Comparison of ENCODE assay signal across 23 cellular contexts in the genomic region with DNA sequence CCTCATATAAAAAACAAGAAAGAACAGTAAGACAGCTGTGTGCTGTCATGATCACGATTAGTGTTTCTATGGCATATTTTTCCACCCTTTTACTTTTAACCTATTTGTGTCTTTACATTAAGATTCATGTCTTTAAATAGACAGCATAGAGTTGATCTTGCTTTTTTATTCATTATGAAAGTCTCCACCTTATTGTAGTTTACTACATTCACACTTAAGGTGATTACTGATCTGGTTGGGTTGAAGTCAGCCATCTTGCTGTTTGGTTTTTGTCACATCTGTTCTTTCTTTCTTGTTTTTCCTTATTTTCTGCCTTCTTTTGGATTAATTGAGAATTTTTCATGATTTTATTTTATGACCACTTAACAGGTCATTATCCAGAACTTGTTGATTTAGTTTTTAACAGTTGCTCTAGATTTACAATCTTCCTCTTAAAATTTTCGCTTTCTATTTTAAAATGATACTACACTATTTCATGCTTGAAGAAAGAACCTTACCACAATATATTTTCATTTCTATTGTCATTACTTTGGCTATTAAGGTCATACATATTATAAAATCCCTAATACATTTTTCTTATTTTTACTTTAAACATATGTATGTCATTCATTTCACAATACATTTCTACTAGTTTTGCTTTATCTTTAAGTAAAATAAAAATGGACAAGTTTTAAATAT.
DNase-seq lines count a peak whose midpoint lies in the region; ATAC-seq and FAIRE-seq lines count a peak whose summit lies in the region.
"Had no signal": no experiment of that assay in that cellular context is flagged by ENCODE, and none has a peak within 500 bp of the region (broad histone marks: within the 10 kb centered on the region; RNA-seq: fewer than 3 reads in every experiment).

No MANE protein-coding gene starts in this region.

- H3K9me3 Mint-ChIP-seq in activated naive CD4-positive, alpha-beta T cell treated with anti-CD3 and anti-CD28 coated beads for 36 hours = peaks cover 4% of the 10 kb centered on the region
- peaks cover 13 to 24% of the 10 kb centered on the region in 2 donors for H3K9me3 Mint-ChIP-seq in activated naive CD4-positive, alpha-beta T cell treated with anti-CD3 and anti-CD28 coated beads, Interleukin-2, amount 50 U/mL, for 72 hours

- H3K27ac Mint-ChIP-seq in activated naive CD4-positive, alpha-beta T cell treated with anti-CD3 and anti-CD28 coated beads for 36 hours = peak overlapping the region; percentile 43
- H3K27ac Mint-ChIP-seq in activated naive CD4-positive, alpha-beta T cell treated with anti-CD3 and anti-CD28 coated beads, Interleukin-2, amount 50 U/mL, for 72 hours = no peak overlapping the region
- H3K27ac Mint-ChIP-seq in T-helper 17 cell = no peak overlapping the region
- H3K27ac Mint-ChIP-seq: CD4-positive, alpha-beta T cell; H9 had no signal

- H3K79me2 ChIP-seq in Karpas-422 (ENCODE audit: low read length) = no peaks in the 10 kb centered on the region

- intact Hi-C loops in activated naive CD4-positive, alpha-beta T cell treated with anti-CD3 and anti-CD28 coated beads for 36 hours (cut with micrococcal nuclease) = no loop called here

- H3K4me3 Mint-ChIP-seq in activated naive CD4-positive, alpha-beta T cell treated with anti-CD3 and anti-CD28 coated beads for 36 hours = no peak overlapping the region
- H3K4me3 Mint-ChIP-seq in T-helper 17 cell = no peak overlapping the region
- H3K4me3 Mint-ChIP-seq: CD4-positive, alpha-beta T cell; H9 had no signal

- ATAC-seq in activated naive CD4-positive, alpha-beta T cell treated with anti-CD3 and anti-CD28 coated beads, Interleukin-2, amount 50 U/mL, for 72 hours = no peak
- ATAC-seq in HG03432 (IDR thresholded peaks at IDR 0.05; ENCODE audit: unreplicated experiment) (peak; percentile 51), HG03354 (IDR thresholded peaks at IDR 0.05; ENCODE audit: poor library complexity, severe bottlenecking, unreplicated experiment) (no peak), HG03280 (IDR thresholded peaks at IDR 0.05; ENCODE audit: unreplicated experiment) (no peak), T-helper 17 cell (no peak)
- ATAC-seq: A549, K562 had no signal

- CTCF ChIA-PET in activated naive CD4-positive, alpha-beta T cell treated with anti-CD3 and anti-CD28 coated beads for 36 hours (lab: Charles Lee) = no interaction called here

- H3K27ac ChIP-seq in Karpas-422 (ENCODE audit: low read length) = no peak overlapping the region
- H3K27ac ChIP-seq: 22Rv1, A549, C4-2B, HL-60 had no signal

- no peak overlapping the region for H2AFZ ChIP-seq in Karpas-422 (ENCODE audit: low read length)

- no peaks in the 10 kb centered on the region for H3K9me3 ChIP-seq in Karpas-422 (ENCODE audit: low read length)
- H3K9me3 ChIP-seq in T-helper 17 cell (ENCODE audit: control insufficient read depth, low read length, poor library complexity, severe bottlenecking) = no peaks in the 10 kb centered on the region
- H3K9me3 ChIP-seq: A549, Caco-2 had no signal

- no peaks in the 10 kb centered on the region for H3K4me1 ChIP-seq in Karpas-422 (ENCODE audit: low read length)
- H3K4me1 ChIP-seq: A549, Caco-2 had no signal

- DNase-seq in activated naive CD4-positive, alpha-beta T cell treated with anti-CD3 and anti-CD28 coated beads for 36 hours = no peak
- no peak for DNase-seq in activated naive CD4-positive, alpha-beta T cell treated with anti-CD3 and anti-CD28 coated beads, Interleukin-2, amount 50 U/mL, for 72 hours (ENCODE audit: low spot score in 2 of 2)
- DNase-seq in Karpas-422 (no peak), T-helper 17 cell (no peak)
- DNase-seq: AML-193; Caco-2; CD4-positive, alpha-beta T cell; H9; IMR-90 had no signal

- no peak overlapping the region for H3K9ac ChIP-seq in Karpas-422 (ENCODE audit: low read length)

- H4K20me1 ChIP-seq in Karpas-422 (ENCODE audit: insufficient read depth, low read depth, low read length) = no peaks in the 10 kb centered on the region

- FAIRE-seq in colon (lab: Jason Lieb, UNC) = peak; percentile 64
- FAIRE-seq: D721Med, G401.6, GM12892, GM18507, H1, K562 had no signal

- no peaks in the 10 kb centered on the region for H3K36me3 ChIP-seq in Karpas-422 (ENCODE audit: insufficient read depth, low read length)

- no peaks in the 10 kb centered on the region for H3K4me1 Mint-ChIP-seq in activated naive CD4-positive, alpha-beta T cell treated with anti-CD3 and anti-CD28 coated beads for 36 hours (ENCODE audit: low read depth)
- H3K4me1 Mint-ChIP-seq in T-helper 17 cell = no peaks in the 10 kb centered on the region
- H3K4me1 Mint-ChIP-seq: H9 had no signal

- no peak overlapping the region for H3K4me2 ChIP-seq in Karpas-422 (ENCODE audit: low read depth, low read length, poor library complexity, severe bottlenecking)
- H3K4me2 ChIP-seq: A549 had no signal

- H3K9me2 ChIP-seq in Karpas-422 (replicated peaks; ENCODE audit: insufficient read depth, low read length) = no peaks in the 10 kb centered on the region

- peaks cover 2% of the 10 kb centered on the region for H3K27me3 Mint-ChIP-seq in activated naive CD4-positive, alpha-beta T cell treated with anti-CD3 and anti-CD28 coated beads for 36 hours (ENCODE audit: low read depth)
- H3K27me3 Mint-ChIP-seq in T-helper 17 cell = no peaks in the 10 kb centered on the region
- H3K27me3 Mint-ChIP-seq: CD4-positive, alpha-beta T cell had no signal

- no peaks in the 10 kb centered on the region for H3K27me3 ChIP-seq in Karpas-422 (ENCODE audit: low read length)

- H3K36me3 Mint-ChIP-seq in activated naive CD4-positive, alpha-beta T cell treated with anti-CD3 and anti-CD28 coated beads for 36 hours (ENCODE audit: low read depth) = no peaks in the 10 kb centered on the region
- H3K36me3 Mint-ChIP-seq in activated naive CD4-positive, alpha-beta T cell treated with anti-CD3 and anti-CD28 coated beads, Interleukin-2, amount 50 U/mL, for 72 hours = peaks cover 0 to 4% of the 10 kb centered on the region in 2 donors
- H3K36me3 Mint-ChIP-seq in T-helper 17 cell (ENCODE audit: low read depth) = peaks cover 2% of the 10 kb centered on the region

- H3K4me3 ChIP-seq in Karpas-422 (ENCODE audit: low read length) = no peak overlapping the region
- H3K4me3 ChIP-seq: A549, K562 had no signal
